9 cellular contexts compared by ENCODE assay signal in genomic region chr22:50544078-50544745, GRCh38. TPM values are rescaled to one million over a fixed set of nuclear protein-coding genes. Genes with fewer than 3 reads are reported as not detected.
A peak's percentile ranks its signal among the peaks of the same experiment; 100 is the strongest.
DNase-seq lines count a peak whose midpoint lies in the region; ATAC-seq, FAIRE-seq and TF ChIP-seq lines count a peak whose summit lies in the region.
"Had no signal": no experiment of that assay in that cellular context is flagged by ENCODE, and none has a peak within 500 bp of the region (broad histone marks: within the 10 kb centered on the region; RNA-seq: fewer than 3 reads in every experiment).

No MANE protein-coding gene starts in this region.

- no peak overlapping the region for H3K4me2 ChIP-seq in KMS-11
- no peak overlapping the region for H3K4me2 ChIP-seq in mesendoderm (ENCODE audit: low read length)

- no peak overlapping the region for H3K23ac ChIP-seq in mesendoderm (ENCODE audit: low read length)

- H2AK5ac ChIP-seq in mesendoderm (ENCODE audit: low read length) = no peak overlapping the region

- H4K20me1 ChIP-seq in KMS-11 (ENCODE audit: insufficient read depth) = no peaks in the 10 kb centered on the region

- peaks cover 42% of the 10 kb centered on the region for H3K4me1 ChIP-seq in KMS-11 (ENCODE audit: low read depth, poor library complexity, severe bottlenecking)
- H3K4me1 ChIP-seq in mesendoderm (ENCODE audit: control insufficient read depth, low read depth, low read length) = no peaks in the 10 kb centered on the region

- no peak overlapping the region for H2BK15ac ChIP-seq in mesendoderm (replicated peaks; ENCODE audit: low read depth)

- FAIRE-seq in urothelium cell line (lab: Jason Lieb, UNC) = no peak
- FAIRE-seq: TTC549 had no signal

- CTCF ChIA-PET in activated CD4-positive, alpha-beta T cell treated with anti-CD3 and anti-CD28 coated beads, Interleukin-2, amount 10 ng/mL, durations not matched to agents 7 days and 5 days (lab: Charles Lee) = interaction anchor here (1.4 to 4.6 kb wide), 10 partner anchors 8 to 77 kb away, joined by 3 to 64 read pairs (median 6); partner anchors contain the start of genes SCO2, SYCE3 and TYMP

- H3K27ac ChIP-seq in KMS-11 (peak overlapping the region; percentile 24; the same call in 1 of the 2 replicates), dorsolateral prefrontal cortex (peak overlapping the region in 6 of 59 donors; percentile 1 to 70 (median 40)), mesendoderm (ENCODE audit: low read depth, low read length) (no peak overlapping the region)

- H2AFZ ChIP-seq in KMS-11 (ENCODE audit: low read depth) = no peak overlapping the region

- H3K79me2 ChIP-seq in KMS-11 (ENCODE audit: insufficient read depth, low read depth) = no peaks in the 10 kb centered on the region
- no peaks in the 10 kb centered on the region for H3K79me2 ChIP-seq in mesendoderm (ENCODE audit: control insufficient read depth, insufficient read depth, low read length)

- H3K27me3 ChIP-seq in KMS-11 (ENCODE audit: insufficient read depth, low read depth) (no peaks in the 10 kb centered on the region), dorsolateral prefrontal cortex (peaks cover 0 to 61% (median 37%) of the 10 kb centered on the region in 45 donors), mesendoderm (ENCODE audit: insufficient read depth, low read length, poor library complexity) (no peaks in the 10 kb centered on the region)

- no peak overlapping the region for H3K4ac ChIP-seq in mesendoderm (ENCODE audit: low read depth, low read length)

- ATAC-seq in HG03039 (IDR thresholded peaks at IDR 0.05; ENCODE audit: unreplicated experiment) = no peak

- H3K18ac ChIP-seq in mesendoderm (ENCODE audit: low read length) = no peak overlapping the region

- H3K9ac ChIP-seq in KMS-11 (no peak overlapping the region), mesendoderm (ENCODE audit: low read length) (no peak overlapping the region)

- peaks cover 58% of the 10 kb centered on the region for H3K4me1 Mint-ChIP-seq in activated CD4-positive, alpha-beta T cell treated with anti-CD3 and anti-CD28 coated beads, Interleukin-2, amount 10 ng/mL, durations not matched to agents 7 days and 5 days

- TF ChIP-seq CTCF in KMS-11 (conservative IDR thresholded peaks at IDR 0.05; ENCODE audit: low read depth, low read length) = no peak
- TF ChIP-seq CTCF in dorsolateral prefrontal cortex (IDR thresholded peaks at IDR 0.05 in 54 of 56, conservative IDR thresholded peaks at IDR 0.05 in 2 of 56; ENCODE audit: low read depth in 1 of 56, partially characterized antibody in 56 of 56) = peak in 54 of 56 donors; percentile 14 to 68 (median 51)

- H2BK5ac ChIP-seq in mesendoderm (ENCODE audit: low read length) = no peak overlapping the region

- H3K4me3 ChIP-seq in KMS-11 (IDR thresholded peaks at IDR 0.05; ENCODE audit: insufficient read depth, low read depth, low read length) = no peak overlapping the region
- H3K4me3 ChIP-seq in dorsolateral prefrontal cortex = peak overlapping the region in 54 of 59 donors; percentile 1 to 62 (median 40)
- H3K4me3 ChIP-seq in mesendoderm (ENCODE audit: low read length) = no peak overlapping the region

- intact Hi-C loops in dorsolateral prefrontal cortex (cut with DNase I) = no loop called here

- H3K27ac Mint-ChIP-seq in activated CD4-positive, alpha-beta T cell treated with anti-CD3 and anti-CD28 coated beads, Interleukin-2, amount 10 ng/mL, durations not matched to agents 7 days and 5 days = peak overlapping the region; percentile 92

- peak overlapping the region; percentile 62 for H3K4me3 Mint-ChIP-seq in activated CD4-positive, alpha-beta T cell treated with anti-CD3 and anti-CD28 coated beads, Interleukin-2, amount 10 ng/mL, durations not matched to agents 7 days and 5 days

- peak overlapping the region; percentile 64 for H3K56ac ChIP-seq in mesendoderm (ENCODE audit: low read length)

- DNase-seq in DMS153 treated with DMSO at 0.1 percent for 48 hours (lab: John Stamatoyannopoulos, UW; ENCODE audit: unreplicated experiment) = peak; percentile 43
- DNase-seq in activated CD4-positive, alpha-beta T cell treated with anti-CD3 and anti-CD28 coated beads, Interleukin-2, amount 10 ng/mL, durations not matched to agents 7 days and 5 days = peak; percentile 86
- peak in 7 of 10 donors; percentile 53 to 78 (median 68) for DNase-seq in dorsolateral prefrontal cortex
- DNase-seq in mesendoderm = peak; percentile 85
- peak; percentile 83 to 86 for DNase-seq in stimulated activated CD8-positive, alpha-beta memory T cell treated with anti-CD3 and anti-CD28 coated beads, Interleukin-2, amount 100 ng/mL, for 48 hours (ENCODE audit: low read depth in 2 of 2)
- no peak for DNase-seq in urothelium cell line (ENCODE audit: low spot score)

- no peaks in the 10 kb centered on the region for H3K36me3 ChIP-seq in KMS-11 (ENCODE audit: insufficient read depth)
- H3K36me3 ChIP-seq in mesendoderm (ENCODE audit: control insufficient read depth, insufficient read depth, low read length) = no peaks in the 10 kb centered on the region

- H3K36me3 Mint-ChIP-seq in activated CD4-positive, alpha-beta T cell treated with anti-CD3 and anti-CD28 coated beads, Interleukin-2, amount 10 ng/mL, durations not matched to agents 7 days and 5 days (ENCODE audit: low read depth) = peaks cover 13% of the 10 kb centered on the region

- H3K79me1 ChIP-seq in mesendoderm (ENCODE audit: low read length) = no peaks in the 10 kb centered on the region

- POLR2A ChIA-PET in activated CD4-positive, alpha-beta T cell treated with anti-CD3 and anti-CD28 coated beads, Interleukin-2, amount 10 ng/mL, durations not matched to agents 7 days and 5 days (lab: Charles Lee) = interaction anchor here (1.6 kb wide), 1 partner anchor 18 kb away, joined by 4 read pairs; the partner anchor contains the start of gene SCO2

- no peak overlapping the region for H4K5ac ChIP-seq in mesendoderm (ENCODE audit: low read length)

- H3K9me3 Mint-ChIP-seq in activated CD4-positive, alpha-beta T cell treated with anti-CD3 and anti-CD28 coated beads, Interleukin-2, amount 10 ng/mL, durations not matched to agents 7 days and 5 days = peaks cover 3% of the 10 kb centered on the region

- H4K8ac ChIP-seq in mesendoderm (ENCODE audit: low read depth, low read length) = no peak overlapping the region

- H2BK120ac ChIP-seq in mesendoderm (ENCODE audit: low read depth, low read length) = no peak overlapping the region

- no CpG with 5 or more reads among the region's 52 CpGs for WGBS in mesendoderm (ENCODE audit: extremely low coverage, insufficient coverage, low lambda C conversion rate)

- no peaks in the 10 kb centered on the region for H3K27me3 Mint-ChIP-seq in activated CD4-positive, alpha-beta T cell treated with anti-CD3 and anti-CD28 coated beads, Interleukin-2, amount 10 ng/mL, durations not matched to agents 7 days and 5 days

RNA-seq across cellular contexts. Expression of gene KLHDC7B, which starts 1.5 kb away (rescaled TPM):
- 10 to 100 TPM; 15.6 to 16.0 TPM for total RNA-seq in activated CD4-positive, alpha-beta T cell treated with anti-CD3 and anti-CD28 coated beads, Interleukin-2, amount 10 ng/mL, durations not matched to agents 7 days and 5 days
- under 1 TPM in 40 of 120 experiments, not detected in 80; 0.13 to 0.68 (median 0.21) TPM for total RNA-seq in dorsolateral prefrontal cortex
- 0.07 TPM for polyA plus RNA-seq in mesendoderm (2013, experiment 1 of 2)
- polyA plus RNA-seq in mesendoderm (2013, experiment 2 of 2) = 0.04 TPM

RNA-seq across cellular contexts. Expression of gene TYMP, which starts 14.4 kb away (rescaled TPM):
- 100 to 1,000 TPM in 1 of 2 experiments, 10 to 100 TPM in 1; 92.2 to 126 TPM for total RNA-seq in activated CD4-positive, alpha-beta T cell treated with anti-CD3 and anti-CD28 coated beads, Interleukin-2, amount 10 ng/mL, durations not matched to agents 7 days and 5 days
- total RNA-seq in dorsolateral prefrontal cortex = 10 to 100 TPM in 50 of 120 experiments, 1 to 10 TPM in 70; 1.4 to 47.4 (median 7.6) TPM
- 0.24 TPM for polyA plus RNA-seq in mesendoderm (2013, experiment 1 of 2)
- 0.28 TPM for polyA plus RNA-seq in mesendoderm (2013, experiment 2 of 2)

RNA-seq across cellular contexts. Expression of gene SYCE3, which starts 18.5 kb away (rescaled TPM):
- under 1 TPM in 1 of 2 experiments, not detected in 1; 0.87 TPM for total RNA-seq in activated CD4-positive, alpha-beta T cell treated with anti-CD3 and anti-CD28 coated beads, Interleukin-2, amount 10 ng/mL, durations not matched to agents 7 days and 5 days
- 1 to 10 TPM in 14 of 120 experiments, not detected in 106; 1.4 to 6.0 (median 2.0) TPM for total RNA-seq in dorsolateral prefrontal cortex
- polyA plus RNA-seq in mesendoderm (2013, experiment 1 of 2) = 0.21 TPM
- 0.22 TPM for polyA plus RNA-seq in mesendoderm (2013, experiment 2 of 2)

RNA-seq across cellular contexts. Expression of gene SCO2, which starts 18.8 kb away (rescaled TPM):
- total RNA-seq in activated CD4-positive, alpha-beta T cell treated with anti-CD3 and anti-CD28 coated beads, Interleukin-2, amount 10 ng/mL, durations not matched to agents 7 days and 5 days = 10 to 100 TPM in 1 of 2 experiments, 1 to 10 TPM in 1; 2.8 to 10.5 TPM
- total RNA-seq in dorsolateral prefrontal cortex = 10 to 100 TPM in 4 of 120 experiments, 1 to 10 TPM in 45, under 1 TPM in 4, not detected in 67; 0.59 to 11.9 (median 2.8) TPM
- 0.21 TPM for polyA plus RNA-seq in mesendoderm (2013, experiment 1 of 2)
- polyA plus RNA-seq in mesendoderm (2013, experiment 2 of 2) = not detected

RNA-seq across cellular contexts. Expression of gene CPT1B, which starts 34.0 kb away (rescaled TPM):
- 100 to 1,000 TPM; 107 to 113 TPM for total RNA-seq in activated CD4-positive, alpha-beta T cell treated with anti-CD3 and anti-CD28 coated beads, Interleukin-2, amount 10 ng/mL, durations not matched to agents 7 days and 5 days
- 10 to 100 TPM; 16.1 to 79.3 (median 36.8) TPM for total RNA-seq in dorsolateral prefrontal cortex
- 11.7 TPM for polyA plus RNA-seq in mesendoderm (2013, experiment 1 of 2)
- 11.4 TPM for polyA plus RNA-seq in mesendoderm (2013, experiment 2 of 2)

Comparison
In these comparisons a context has a peak if more than half of its experiments do, and no peak if none do; other contexts are left out.
1. H3K4me3 ChIP-seq: peak in dorsolateral prefrontal cortex (54 of 59); none in KMS-11 (single experiment) and mesendoderm (single experiment).
2. RNA of gene KLHDC7B, which starts 1.5 kb away (total RNA-seq): 15.6 to 16.0 TPM in activated CD4-positive, alpha-beta T cell treated with anti-CD3 and anti-CD28 coated beads, Interleukin-2, amount 10 ng/mL, durations not matched to agents 7 days and 5 days; 0.13 to 0.68 TPM in dorsolateral prefrontal cortex; every median in the first group is over 4 times any median in the second.